In genomic region chr4:123449780-123450179, GRCh38 we compare ENCODE assay signal across 8 cellular contexts. TPM values are rescaled to one million over a fixed set of nuclear protein-coding genes. Genes with fewer than 3 reads are reported as not detected.
DNase-seq lines count a peak whose midpoint lies in the region; ATAC-seq and TF ChIP-seq lines count a peak whose summit lies in the region.

No MANE protein-coding gene starts in this region.

- no peaks in the 10 kb centered on the region for H3K79me2 ChIP-seq in PC-3 (ENCODE audit: low read length)
- H3K79me2 ChIP-seq in osteoblast (ENCODE audit: insufficient read depth, low read length), result no peaks in the 10 kb centered on the region

- DNase-seq in PC-3 (peak; percentile 91), midbrain (lab: John Stamatoyannopoulos, UW) (peak; percentile 14), osteoblast (ENCODE audit: insufficient read length, low spot score, missing footprints) (no peak), osteocyte (ENCODE audit: extremely low spot score, unreplicated experiment) (no peak), ACHN (no peak), SK-N-DZ (ENCODE audit: low spot score) (no peak)

- H3K27me3 ChIP-seq in PC-3 (ENCODE audit: low read length), result no peaks in the 10 kb centered on the region
- H3K27me3 ChIP-seq in osteoblast (ENCODE audit: insufficient read depth, low read length), result no peaks in the 10 kb centered on the region

- POLR2A ChIA-PET in PC-3 (lab: Charles Lee; ENCODE audit: unreplicated experiment), result interaction anchor here (0.6 to 1.0 kb wide), 3 partner anchors 31 to 53 kb away, joined by 3 to 8 read pairs (median 5); partner anchors contain the start of gene SPRY1

- no peaks in the 10 kb centered on the region for H3K9me3 ChIP-seq in PC-3 (ENCODE audit: low read length)
- H3K9me3 ChIP-seq in osteoblast (ENCODE audit: low read depth, low read length), result no peaks in the 10 kb centered on the region

- no TSS peak for BruUV-seq in PC-3 (replicated peaks; lab: Mats Ljungman, UMichigan)

- H3K9me3 Mint-ChIP-seq in osteocyte (ENCODE audit: unreplicated experiment), result no peaks in the 10 kb centered on the region

- peak; percentile 95 for ATAC-seq in GM18907 (IDR thresholded peaks at IDR 0.05; ENCODE audit: unreplicated experiment)
- peak; percentile 97 for ATAC-seq in HG02938 (IDR thresholded peaks at IDR 0.05; ENCODE audit: unreplicated experiment)
- peak; percentile 88 for ATAC-seq in PC-3

- CTCF ChIA-PET in PC-3 (lab: Charles Lee), result interaction anchor here (0.5 to 0.6 kb wide), 5 partner anchors 24 to 347 kb away, joined by 3 to 10 read pairs (median 3); partner anchors contain the start of gene SPRY1

- peaks cover 21% of the 10 kb centered on the region for H3K4me1 Mint-ChIP-seq in osteocyte (ENCODE audit: unreplicated experiment)

- H3K27ac ChIP-seq in PC-3 (ENCODE audit: low read length) (peak overlapping the region; percentile 94), osteoblast (ENCODE audit: low read depth, low read length) (no peak overlapping the region)

- H3K36me3 ChIP-seq in PC-3 (ENCODE audit: low read depth, low read length), result no peaks in the 10 kb centered on the region
- H3K36me3 ChIP-seq in osteoblast (ENCODE audit: insufficient read depth, low read length), result no peaks in the 10 kb centered on the region

- in situ Hi-C loops in ACHN (cut with HindIII; ENCODE audit: low pct_ligation_motif_present, low pct_unique_long_range_greater_than_20kb, low sequenced_read_pairs), result no loop called here

- H3K4me1 ChIP-seq in PC-3 (ENCODE audit: insufficient read depth, low read length), result peaks cover 36% of the 10 kb centered on the region
- H3K4me1 ChIP-seq in osteoblast (ENCODE audit: insufficient read depth, low read length), result peaks cover 5% of the 10 kb centered on the region

- H3K9ac ChIP-seq in PC-3 (ENCODE audit: low read length), result peak overlapping the region; percentile 56

- TF ChIP-seq CTCF in PC-3 (conservative IDR thresholded peaks at IDR 0.05; ENCODE audit: low read depth, low read length) (no peak), osteoblast (IDR thresholded peaks at IDR 0.05; ENCODE audit: extremely low read depth, low read depth, low read length) (no peak), osteocyte (IDR thresholded peaks at IDR 0.05) (no peak)

- intact Hi-C loops in PC-3 (cut with micrococcal nuclease), result loop anchor here (1.0 to 5.0 kb wide), 4 partner anchors 31 to 139 kb away; partner anchors contain the start of gene SPRY1

- H3K9me2 ChIP-seq in PC-3 (replicated peaks; ENCODE audit: low read length), result no peaks in the 10 kb centered on the region

- H3K27ac Mint-ChIP-seq in osteocyte (ENCODE audit: unreplicated experiment), result no peak overlapping the region

- H3K27me3 Mint-ChIP-seq in osteocyte (ENCODE audit: unreplicated experiment), result no peaks in the 10 kb centered on the region

- H2AFZ ChIP-seq in PC-3 (ENCODE audit: low read length) (0 out of 2 replicates have a peak overlapping the region, but pooled peaks have one; percentile 23), osteoblast (ENCODE audit: low read length) (no peak overlapping the region)

- H4K20me1 ChIP-seq in PC-3 (ENCODE audit: low read length) (no peaks in the 10 kb centered on the region), osteoblast (ENCODE audit: insufficient read depth, low read length) (no peaks in the 10 kb centered on the region)

- H3K4me3 ChIP-seq in PC-3 (ENCODE audit: low read length), result peak overlapping the region; percentile 50
- H3K4me3 ChIP-seq in osteoblast (ENCODE audit: insufficient read depth, low read length), result no peak overlapping the region

- H3K36me3 Mint-ChIP-seq in osteocyte (ENCODE audit: unreplicated experiment), result no peaks in the 10 kb centered on the region

- peaks cover 4% of the 10 kb centered on the region for H3F3A ChIP-seq in PC-3 (ENCODE audit: low read length, unreplicated experiment)

- H3K4me2 ChIP-seq in PC-3 (ENCODE audit: low read length) (peak overlapping the region; percentile 83), osteoblast (ENCODE audit: insufficient read depth, low read length) (no peak overlapping the region)

- H3K4me3 Mint-ChIP-seq in osteocyte (ENCODE audit: unreplicated experiment), result no peak overlapping the region

RNA-seq across cellular contexts. Expression of gene SPRY1, which starts 53.2 kb away (rescaled TPM):
- total RNA-seq in PC-3 (2014; rRNA removed) (26.4 and 30.6 TPM in 2 replicates), osteoblast (5.0 and 5.1 TPM in 2 replicates), osteocyte (51.0 and 51.7 TPM in 2 replicates)
- polyA plus RNA-seq in SK-N-DZ (2014; cell fraction: cytosol; rRNA removed), result 2.2 and 2.6 TPM in 2 replicates
- polyA plus RNA-seq in SK-N-DZ (2014; cell fraction: nucleus; rRNA removed), result 1.9 and 4.1 TPM in 2 replicates

Comparison
In these comparisons a context has a peak if more than half of its experiments do, and no peak if none do; other contexts are left out.
1. DNase-seq: peak in PC-3 (single experiment) and midbrain (single experiment); none in osteoblast (single experiment), osteocyte (single experiment), ACHN (single experiment) and SK-N-DZ (single experiment).
2. Peak in every context shown above with its lines, with median percentiles within 50 percentile points of each other: ATAC-seq.